9 cellular contexts compared by ENCODE assay signal in the genomic region with DNA sequence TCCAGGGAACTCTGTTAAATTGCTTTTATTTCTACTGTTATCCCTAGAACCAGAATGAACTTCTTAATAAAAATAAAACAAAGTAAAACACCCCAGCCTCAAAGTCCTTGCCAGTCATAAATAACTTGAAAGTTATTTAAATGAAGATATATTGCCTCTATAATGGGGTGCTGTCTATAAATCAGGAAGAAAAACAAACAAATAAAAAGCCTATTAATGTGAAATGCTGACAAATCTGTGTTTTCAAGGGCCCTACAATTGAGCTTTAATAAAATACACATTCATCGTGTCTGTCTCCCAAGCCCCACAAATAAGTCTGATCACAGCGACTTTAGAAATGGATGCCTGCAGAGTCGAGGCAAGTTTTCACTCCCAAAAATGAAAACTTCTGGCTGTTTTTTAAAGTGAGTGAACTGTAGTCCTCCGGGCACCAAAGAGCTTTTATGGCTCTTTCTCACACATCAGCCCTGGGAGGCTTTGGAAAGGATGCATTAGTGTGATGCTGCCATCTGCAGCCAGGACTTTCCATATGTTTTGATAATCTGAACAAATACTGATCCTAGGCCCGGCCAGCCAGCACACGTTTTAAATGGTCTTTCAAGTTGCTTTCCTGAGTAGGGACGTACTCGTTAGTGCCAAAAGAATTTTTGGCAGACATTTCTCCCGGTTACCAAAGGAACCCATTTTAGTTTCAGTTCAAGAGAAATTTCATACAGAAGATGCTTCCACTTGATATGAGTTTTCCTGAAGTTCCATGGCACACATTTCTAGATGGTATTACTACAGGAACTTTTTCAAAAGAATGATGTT. TPM values are rescaled to one million over a fixed set of nuclear protein-coding genes. Genes with fewer than 3 reads are reported as not detected.
DNase-seq lines count a peak whose midpoint lies in the region; ATAC-seq and TF ChIP-seq lines count a peak whose summit lies in the region.
"Had no signal": no experiment of that assay in that cellular context is flagged by ENCODE, and none has a peak within 500 bp of the region (broad histone marks: within the 10 kb centered on the region; RNA-seq: fewer than 3 reads in every experiment).

No MANE protein-coding gene starts in this region.

- H2AFZ ChIP-seq in fibroblast of lung (ENCODE audit: low read length) (peak overlapping the region; percentile 54), smooth muscle cell (ENCODE audit: low read depth) (peak overlapping the region; percentile 40)

- no peaks in the 10 kb centered on the region for H3K27me3 ChIP-seq in fibroblast of lung (ENCODE audit: control insufficient read depth, insufficient read depth, low read length)
- no peaks in the 10 kb centered on the region for H3K27me3 ChIP-seq in smooth muscle cell (ENCODE audit: low read depth)

- H3K27ac ChIP-seq in fibroblast of lung (ENCODE audit: insufficient read depth, low read length): peak overlapping the region; percentile 38
- H3K27ac ChIP-seq in smooth muscle cell (ENCODE audit: low read depth): no peak overlapping the region

- no peaks in the 10 kb centered on the region for H3F3A ChIP-seq in smooth muscle cell (ENCODE audit: low read depth)

- H3K9ac ChIP-seq in fibroblast of lung (ENCODE audit: insufficient read depth, low read length) (peak overlapping the region; percentile 13), smooth muscle cell (ENCODE audit: low read depth) (no peak overlapping the region)

- H3K27ac Mint-ChIP-seq in stimulated activated naive B cell treated with anti-CD40 and anti-IgM and Interleukin-4, amounts not matched to agents 10 μg/mL and 1 μg/mL and 100 μg/mL, for 72 hours: no peak overlapping the region
- H3K27ac Mint-ChIP-seq: activated naive CD8-positive, alpha-beta T cell had no signal

- peaks cover 5% of the 10 kb centered on the region in 2 donors for H3K9me3 Mint-ChIP-seq in stimulated activated naive B cell treated with anti-CD40 and anti-IgM and Interleukin-4, amounts not matched to agents 10 μg/mL and 1 μg/mL and 100 μg/mL, for 72 hours

- TF ChIP-seq CTCF in GM12872 (IDR thresholded peaks at IDR 0.05; ENCODE audit: insufficient read depth, low read depth, low read length): 0 out of 3 replicates have a peak, but pooled peaks have one; percentile 5
- TF ChIP-seq CTCF in fibroblast of lung (conservative IDR thresholded peaks at IDR 0.05 in 1 of 2, IDR thresholded peaks at IDR 0.05 in 1 of 2; ENCODE audit: low read depth in 1 of 2, low read length in 2 of 2): peak; percentile 45 to 54
- peak; percentile 46 for TF ChIP-seq CTCF in smooth muscle cell (IDR thresholded peaks at IDR 0.05; ENCODE audit: borderline replicate concordance, insufficient read depth, poor library complexity, severe bottlenecking)

- H3K4me3 ChIP-seq in fibroblast of lung (replicated peaks in 1 of 4; ENCODE audit: control extremely low read depth in 1 of 4, insufficient read depth in 1 of 4, low read depth in 3 of 4, low read length in 4 of 4) (no peak overlapping the region), smooth muscle cell (no peak overlapping the region)

- H3K79me2 ChIP-seq in fibroblast of lung (ENCODE audit: control insufficient read depth, insufficient read depth, low read length): no peaks in the 10 kb centered on the region
- H3K79me2 ChIP-seq in smooth muscle cell (ENCODE audit: low read depth): no peaks in the 10 kb centered on the region

- no peaks in the 10 kb centered on the region for H4K20me1 ChIP-seq in fibroblast of lung (ENCODE audit: control insufficient read depth, extremely low read depth, insufficient read depth, low read length)
- H4K20me1 ChIP-seq in smooth muscle cell (ENCODE audit: low read depth): no peaks in the 10 kb centered on the region

- no peak for ATAC-seq in stimulated activated naive B cell treated with anti-CD40 and anti-IgM and Interleukin-4, amounts not matched to agents 10 μg/mL and 1 μg/mL and 100 μg/mL, for 72 hours (replicated peaks)
- ATAC-seq in HG03439 (IDR thresholded peaks at IDR 0.05; ENCODE audit: unreplicated experiment): no peak

- peaks cover 0 to 4% of the 10 kb centered on the region in 2 donors for H3K36me3 Mint-ChIP-seq in stimulated activated naive B cell treated with anti-CD40 and anti-IgM and Interleukin-4, amounts not matched to agents 10 μg/mL and 1 μg/mL and 100 μg/mL, for 72 hours
- H3K36me3 Mint-ChIP-seq: activated naive CD8-positive, alpha-beta T cell had no signal

- DNase-seq in A172 (ENCODE audit: low spot score) (peak; percentile 65), NCI-H774 (lab: John Stamatoyannopoulos, UW) (peak; percentile 35), fibroblast of lung (ENCODE audit: low read depth in 2 of 2) (peak; percentile 41 to 76), smooth muscle cell (lab: John Stamatoyannopoulos, UW; ENCODE audit: unreplicated experiment) (no peak)
- DNase-seq in stimulated activated naive B cell treated with anti-CD40 and anti-IgM and Interleukin-4, amounts not matched to agents 10 μg/mL and 1 μg/mL and 100 μg/mL, for 72 hours: no peak
- no peak for DNase-seq in activated CD8-positive, alpha-beta memory T cell treated with anti-CD3 and anti-CD28 coated beads, Interleukin-2, amount 50 U/mL, for 4 hours

- peak overlapping the region; percentile 56 for H3K4me2 ChIP-seq in fibroblast of lung (ENCODE audit: extremely low read depth, insufficient read depth, low read length)
- no peak overlapping the region for H3K4me2 ChIP-seq in smooth muscle cell

- no peaks in the 10 kb centered on the region for H3K4me1 Mint-ChIP-seq in stimulated activated naive B cell treated with anti-CD40 and anti-IgM and Interleukin-4, amounts not matched to agents 10 μg/mL and 1 μg/mL and 100 μg/mL, for 72 hours

- no peaks in the 10 kb centered on the region for H3K9me3 ChIP-seq in fibroblast of lung (ENCODE audit: control insufficient read depth, insufficient read depth, low read depth, low read length)
- H3K9me3 ChIP-seq in smooth muscle cell (replicated peaks; ENCODE audit: low read depth): no peaks in the 10 kb centered on the region

- H3K36me3 ChIP-seq in fibroblast of lung (ENCODE audit: control insufficient read depth, insufficient read depth, low read length) (no peaks in the 10 kb centered on the region), smooth muscle cell (ENCODE audit: low read depth) (no peaks in the 10 kb centered on the region)

- WGBS in smooth muscle cell (ENCODE audit: low lambda C conversion rate): 35% methylated on average over 9 of the region's 9 CpGs

- no peak overlapping the region for H3K4me3 Mint-ChIP-seq in stimulated activated naive B cell treated with anti-CD40 and anti-IgM and Interleukin-4, amounts not matched to agents 10 μg/mL and 1 μg/mL and 100 μg/mL, for 72 hours
- H3K4me3 Mint-ChIP-seq: activated naive CD8-positive, alpha-beta T cell had no signal

- peaks cover 0 to 35% of the 10 kb centered on the region in 2 donors for H3K27me3 Mint-ChIP-seq in stimulated activated naive B cell treated with anti-CD40 and anti-IgM and Interleukin-4, amounts not matched to agents 10 μg/mL and 1 μg/mL and 100 μg/mL, for 72 hours

- H3K4me1 ChIP-seq in fibroblast of lung (ENCODE audit: control insufficient read depth, extremely low read depth, insufficient read depth, low read length) (peaks cover 2% of the 10 kb centered on the region), smooth muscle cell (ENCODE audit: low read depth) (no peaks in the 10 kb centered on the region)

RNA-seq across cellular contexts. Expression of a gene that starts 16.3 kb away (rescaled TPM):
- total RNA-seq in A172 (2014; rRNA removed; shearing (Covaris generic)): not detected in 2 replicates
- total RNA-seq in fibroblast of lung (not detected in 2 replicates), smooth muscle cell (not detected in 2 replicates)
- polyA plus RNA-seq in fibroblast of lung (0.17 TPM in 1 of 2 replicates, not detected in the other), smooth muscle cell (not detected in 2 replicates)
- 0.27 and 0.61 TPM in 2 replicates for polyA plus RNA-seq in fibroblast of lung (2012)
- polyA minus RNA-seq in fibroblast of lung (ENCODE audit: low replicate concordance): not detected in 2 replicates

Comparison
In these comparisons a context has a peak if more than half of its experiments do, and no peak if none do; other contexts are left out.
1. DNase-seq: peak in A172 (single experiment), NCI-H774 (single experiment) and fibroblast of lung (2 of 2); none in smooth muscle cell (single experiment), stimulated activated naive B cell treated with anti-CD40 and anti-IgM and Interleukin-4, amounts not matched to agents 10 μg/mL and 1 μg/mL and 100 μg/mL, for 72 hours (single experiment) and activated CD8-positive, alpha-beta memory T cell treated with anti-CD3 and anti-CD28 coated beads, Interleukin-2, amount 50 U/mL, for 4 hours (single experiment).
2. Peak in every context shown above with its lines, with median percentiles within 50 percentile points of each other: CTCF ChIP-seq.